In the genomic region with DNA sequence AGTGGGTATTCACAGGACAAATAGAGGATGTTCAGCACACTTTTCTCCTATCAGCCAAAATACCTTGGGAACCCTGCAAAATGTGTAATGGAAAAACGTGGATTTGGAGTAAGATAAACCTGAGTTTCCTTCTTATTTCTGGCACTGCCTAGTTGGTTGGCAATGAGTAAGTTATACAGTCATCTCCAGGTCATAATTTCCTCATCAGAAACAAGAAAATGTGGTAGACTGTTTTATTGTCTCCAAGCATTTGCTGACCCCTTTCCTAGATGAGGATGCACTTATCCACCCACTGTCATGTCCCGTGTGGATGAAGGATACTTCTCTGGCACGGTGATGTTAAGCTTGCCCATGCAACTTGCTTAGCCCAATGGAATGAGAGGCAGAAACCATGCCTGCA, we compare ENCODE assay signal across 28 cellular contexts.
A peak's percentile ranks its signal among the peaks of the same experiment; 100 is the strongest.
DNase-seq lines count a peak whose midpoint lies in the region; ATAC-seq, FAIRE-seq and TF ChIP-seq lines count a peak whose summit lies in the region.
"Had no signal": no experiment of that assay in that cellular context is flagged by ENCODE, and none has a peak within 500 bp of the region (broad histone marks: within the 10 kb centered on the region; RNA-seq: fewer than 3 reads in every experiment).

No MANE protein-coding gene starts in this region.

- DNase-seq in HT1080 (ENCODE audit: low read depth) (peak; percentile 56), HTR-8/SVneo (ENCODE audit: insufficient read length, low spot score) (no peak), bronchial epithelial cell (ENCODE audit: low read depth) (peak; percentile 80), foreskin keratinocyte (peak in 1 of 2 donors; percentile 50), SHP77 treated with DMSO at 0.1 percent for 48 hours (lab: John Stamatoyannopoulos, UW) (no peak), kidney glomerular epithelial cell (lab: John Stamatoyannopoulos, UW) (no peak), NCI-H510A (lab: John Stamatoyannopoulos, UW) (no peak)
- DNase-seq in activated T-cell treated with anti-CD3 and anti-CD28 coated beads, Interleukin-2, amount 50 U/mL, for 48 hours = no peak
- DNase-seq: 8988T; ACHN; BE2C; C1 segment of cervical spinal cord; CD4-positive, alpha-beta memory T cell; CD4-positive, CD25-positive, alpha-beta regulatory T cell; CD8-positive, alpha-beta memory T cell; COR-L47; DMS 273 treated with DMSO at 0.1 percent for 48 hours; DMS153; DMS53; DMS79; DND-41; EL; GDM1 had no signal

- TF ChIP-seq CTCF in bronchial epithelial cell (IDR thresholded peaks at IDR 0.05; ENCODE audit: insufficient read depth, low read length, severe bottlenecking) = no peak
- no peak for TF ChIP-seq CTCF in foreskin keratinocyte (conservative IDR thresholded peaks at IDR 0.05)

- no peaks in the 10 kb centered on the region for H3K27me3 ChIP-seq in bronchial epithelial cell (ENCODE audit: control insufficient read depth, insufficient read depth, low read length)
- H3K27me3 ChIP-seq in foreskin keratinocyte = no peaks in the 10 kb centered on the region
- H3K27me3 ChIP-seq: BLaER1 had no signal

- no peak overlapping the region for H3K27ac ChIP-seq in foreskin keratinocyte
- H3K27ac ChIP-seq: BLaER1 had no signal

- H3K36me3 ChIP-seq in bronchial epithelial cell (ENCODE audit: control insufficient read depth, insufficient read depth, low read length) = no peaks in the 10 kb centered on the region
- H3K36me3 ChIP-seq: BE2C, BLaER1 had no signal

- peak; percentile 78 for FAIRE-seq in HTR-8/SVneo (lab: Jason Lieb, UNC)
- FAIRE-seq in bronchial epithelial cell (lab: Jason Lieb, UNC) = no peak
- FAIRE-seq: A204.1, GM12878, GM12892, GM18507 had no signal

- H3K4me1 ChIP-seq in foreskin keratinocyte = peaks cover 17% of the 10 kb centered on the region
- H3K4me1 ChIP-seq: BE2C, BLaER1 had no signal

- peak; percentile 88 for ATAC-seq in foreskin keratinocyte
- ATAC-seq: GM12878 had no signal

- H3K4me3 ChIP-seq in bronchial epithelial cell (ENCODE audit: low read depth, low read length) = no peak overlapping the region
- H3K4me3 ChIP-seq: BLaER1, GM12878 had no signal

Comparison
In these comparisons a context has a peak if more than half of its experiments do, and no peak if none do; other contexts are left out.
1. DNase-seq: peak in HT1080 (single experiment) and bronchial epithelial cell (single experiment); none in HTR-8/SVneo (single experiment), SHP77 treated with DMSO at 0.1 percent for 48 hours (single experiment), kidney glomerular epithelial cell (single experiment), activated T-cell treated with anti-CD3 and anti-CD28 coated beads, Interleukin-2, amount 50 U/mL, for 48 hours (0 of 2) and NCI-H510A (single experiment).